2 cellular contexts compared by ENCODE assay signal in the genomic region with DNA sequence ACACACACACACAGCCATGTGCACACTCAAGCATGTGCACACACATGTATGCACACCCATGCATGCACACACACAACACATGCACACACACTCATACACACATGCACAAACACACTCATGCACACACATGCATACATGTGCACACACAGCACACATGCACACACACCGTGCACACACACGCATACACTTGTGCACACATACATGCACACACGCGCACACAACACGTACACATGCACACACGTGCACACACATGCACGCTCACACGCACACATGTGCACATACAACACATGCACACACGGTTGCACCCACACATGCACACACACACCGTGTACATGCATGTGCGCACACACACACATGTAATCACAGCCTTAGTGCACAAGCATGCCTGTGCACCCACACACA.
TF ChIP-seq lines count a peak whose summit lies in the region.

No MANE protein-coding gene starts in this region.

TF ChIP-seq in HEK293, 187 proteins besides CTCF, POLR2A, EP300 and RAD21 (continued from another document):
- TF ChIP-seq HOXC10 (CRISPR knock-in tag; IDR thresholded peaks at IDR 0.05) (no peak), ZNF174 (tag by site-specific recombination; IDR thresholded peaks at IDR 0.05) (no peak), ZNF37A (tag by site-specific recombination; IDR thresholded peaks at IDR 0.05) (no peak)
- TF ChIP-seq, protein P1, sequence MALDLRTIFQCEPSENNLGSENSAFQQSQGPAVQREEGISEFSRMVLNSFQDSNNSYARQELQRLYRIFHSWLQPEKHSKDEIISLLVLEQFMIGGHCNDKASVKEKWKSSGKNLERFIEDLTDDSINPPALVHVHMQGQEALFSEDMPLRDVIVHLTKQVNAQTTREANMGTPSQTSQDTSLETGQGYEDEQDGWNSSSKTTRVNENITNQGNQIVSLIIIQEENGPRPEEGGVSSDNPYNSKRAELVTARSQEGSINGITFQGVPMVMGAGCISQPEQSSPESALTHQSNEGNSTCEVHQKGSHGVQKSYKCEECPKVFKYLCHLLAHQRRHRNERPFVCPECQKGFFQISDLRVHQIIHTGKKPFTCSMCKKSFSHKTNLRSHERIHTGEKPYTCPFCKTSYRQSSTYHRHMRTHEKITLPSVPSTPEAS (tag by site-specific recombination; IDR thresholded peaks at IDR 0.05), result peak; percentile 99
- TF ChIP-seq, protein P2, sequence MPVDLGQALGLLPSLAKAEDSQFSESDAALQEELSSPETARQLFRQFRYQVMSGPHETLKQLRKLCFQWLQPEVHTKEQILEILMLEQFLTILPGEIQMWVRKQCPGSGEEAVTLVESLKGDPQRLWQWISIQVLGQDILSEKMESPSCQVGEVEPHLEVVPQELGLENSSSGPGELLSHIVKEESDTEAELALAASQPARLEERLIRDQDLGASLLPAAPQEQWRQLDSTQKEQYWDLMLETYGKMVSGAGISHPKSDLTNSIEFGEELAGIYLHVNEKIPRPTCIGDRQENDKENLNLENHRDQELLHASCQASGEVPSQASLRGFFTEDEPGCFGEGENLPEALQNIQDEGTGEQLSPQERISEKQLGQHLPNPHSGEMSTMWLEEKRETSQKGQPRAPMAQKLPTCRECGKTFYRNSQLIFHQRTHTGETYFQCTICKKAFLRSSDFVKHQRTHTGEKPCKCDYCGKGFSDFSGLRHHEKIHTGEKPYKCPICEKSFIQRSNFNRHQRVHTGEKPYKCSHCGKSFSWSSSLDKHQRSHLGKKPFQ (tag by site-specific recombination; IDR thresholded peaks at IDR 0.05), result peak; percentile 44; the same call in 1 of the 2 replicates
- TF ChIP-seq, protein P3, sequence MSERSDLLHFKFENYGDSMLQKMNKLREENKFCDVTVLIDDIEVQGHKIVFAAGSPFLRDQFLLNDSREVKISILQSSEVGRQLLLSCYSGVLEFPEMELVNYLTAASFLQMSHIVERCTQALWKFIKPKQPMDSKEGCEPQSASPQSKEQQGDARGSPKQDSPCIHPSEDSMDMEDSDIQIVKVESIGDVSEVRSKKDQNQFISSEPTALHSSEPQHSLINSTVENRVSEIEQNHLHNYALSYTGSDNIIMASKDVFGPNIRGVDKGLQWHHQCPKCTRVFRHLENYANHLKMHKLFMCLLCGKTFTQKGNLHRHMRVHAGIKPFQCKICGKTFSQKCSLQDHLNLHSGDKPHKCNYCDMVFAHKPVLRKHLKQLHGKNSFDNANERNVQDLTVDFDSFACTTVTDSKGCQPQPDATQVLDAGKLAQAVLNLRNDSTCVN (tag by site-specific recombination; optimal IDR thresholded peaks at IDR 0.05), result peak; percentile 19

TF ChIP-seq in H1, 55 proteins besides CTCF, POLR2A, EP300 and RAD21 (continued from another document):
- TF ChIP-seq BACH1 (IDR thresholded peaks at IDR 0.05; ENCODE audit: low read length) (no peak), KDM1A (IDR thresholded peaks at IDR 0.05; ENCODE audit: borderline replicate concordance, low read length) (no peak), RFX5 (IDR thresholded peaks at IDR 0.05; ENCODE audit: borderline replicate concordance, low read depth, low read length) (no peak), RBBP5 (IDR thresholded peaks at IDR 0.05; ENCODE audit: borderline replicate concordance, low read depth, low read length) (no peak), SIRT6 (IDR thresholded peaks at IDR 0.05; ENCODE audit: low read length) (no peak), GABPA (IDR thresholded peaks at IDR 0.05; ENCODE audit: borderline replicate concordance, insufficient read depth, low read length) (no peak), RNF2 (IDR thresholded peaks at IDR 0.05; ENCODE audit: borderline replicate concordance, low read depth, low read length, missing control alignments, poor library complexity, severe bottlenecking) (no peak), PHF8 (conservative IDR thresholded peaks at IDR 0.05; ENCODE audit: low read depth, low read length) (no peak), CREB1 (IDR thresholded peaks at IDR 0.05) (no peak), CHD1 (IDR thresholded peaks at IDR 0.05; ENCODE audit: low read depth, low read length) (no peak), USF2 (IDR thresholded peaks at IDR 0.05; ENCODE audit: low read length) (no peak), E2F6 (IDR thresholded peaks at IDR 0.05) (no peak), GTF2F1 (IDR thresholded peaks at IDR 0.05; ENCODE audit: borderline replicate concordance, low read depth, low read length) (no peak), HDAC2 (IDR thresholded peaks at IDR 0.05; ENCODE audit: borderline replicate concordance in 1 of 2, low read depth in 2 of 2, low read length in 2 of 2) (no peak), POU5F1 (IDR thresholded peaks at IDR 0.05; ENCODE audit: low read depth, low read length) (no peak), ATF3 (IDR thresholded peaks at IDR 0.05; ENCODE audit: insufficient read depth, low read depth, low read length) (no peak), CBX8 (IDR thresholded peaks at IDR 0.05; ENCODE audit: borderline replicate concordance, low read depth, low read length) (no peak), YY1 (IDR thresholded peaks at IDR 0.05; ENCODE audit: low read depth, low read length) (no peak)
TF ChIP-seq in H1: peak in this region for 0.
